In genomic region chr17:17849147-17849820, GRCh38 we compare ENCODE assay signal across 8 cellular contexts. TPM values are rescaled to one million over a fixed set of nuclear protein-coding genes. Genes with fewer than 3 reads are reported as not detected.
DNase-seq lines count a peak whose midpoint lies in the region; ATAC-seq and TF ChIP-seq lines count a peak whose summit lies in the region.

No MANE protein-coding gene starts in this region.

- ATAC-seq in GM21381 (IDR thresholded peaks at IDR 0.05; ENCODE audit: unreplicated experiment): peak; percentile 68
- peak; percentile 74 to 79 for ATAC-seq in activated T-cell treated with anti-CD3 and anti-CD28 coated beads, Interleukin-2, amount 50 U/mL, for 4 hours
- ATAC-seq in gastroesophageal sphincter: peak; percentile 69
- ATAC-seq in GM21367 (IDR thresholded peaks at IDR 0.05; ENCODE audit: unreplicated experiment): no peak

- DNase-seq in NCI-H748 treated with DMSO at 0.1 percent for 48 hours (lab: John Stamatoyannopoulos, UW) (peak; percentile 28), smooth muscle cell of the brain vasculature (ENCODE audit: low read depth, low spot score) (peak; percentile 53), smooth muscle cell (lab: John Stamatoyannopoulos, UW; ENCODE audit: unreplicated experiment) (no peak), EL (no peak)
- DNase-seq in activated T-cell treated with anti-CD3 and anti-CD28 coated beads, Interleukin-2, amount 50 U/mL, for 4 hours: peak; percentile 80

- peaks cover 67% of the 10 kb centered on the region for H3K4me1 Mint-ChIP-seq in activated T-cell treated with anti-CD3 and anti-CD28 coated beads, Interleukin-2, amount 50 U/mL, for 4 hours (ENCODE audit: low read depth)

- H3K27me3 ChIP-seq in gastroesophageal sphincter (no peaks in the 10 kb centered on the region), smooth muscle cell (ENCODE audit: low read depth) (no peaks in the 10 kb centered on the region)

- peak overlapping the region; percentile 48 for H3K4me3 Mint-ChIP-seq in activated T-cell treated with anti-CD3 and anti-CD28 coated beads, Interleukin-2, amount 50 U/mL, for 4 hours

- H3K4me3 ChIP-seq in gastroesophageal sphincter: no peak overlapping the region
- no peak overlapping the region for H3K4me3 ChIP-seq in smooth muscle cell

- H2AFZ ChIP-seq in smooth muscle cell (ENCODE audit: low read depth): no peak overlapping the region

- H3K4me1 ChIP-seq in gastroesophageal sphincter (peaks cover 4 to 52% (median 25%) of the 10 kb centered on the region in 3 donors), smooth muscle cell (ENCODE audit: low read depth) (peaks cover 14% of the 10 kb centered on the region)

- no peak overlapping the region for H3K4me2 ChIP-seq in smooth muscle cell

- H3K9me3 ChIP-seq in gastroesophageal sphincter (no peaks in the 10 kb centered on the region), smooth muscle cell (replicated peaks; ENCODE audit: low read depth) (no peaks in the 10 kb centered on the region)

- no peaks in the 10 kb centered on the region for H4K20me1 ChIP-seq in smooth muscle cell (ENCODE audit: low read depth)

- TF ChIP-seq CTCF in gastroesophageal sphincter (IDR thresholded peaks at IDR 0.05) (no peak), smooth muscle cell (IDR thresholded peaks at IDR 0.05; ENCODE audit: borderline replicate concordance, insufficient read depth, poor library complexity, severe bottlenecking) (no peak)

- no peaks in the 10 kb centered on the region for H3K27me3 Mint-ChIP-seq in activated T-cell treated with anti-CD3 and anti-CD28 coated beads, Interleukin-2, amount 50 U/mL, for 4 hours (ENCODE audit: low read depth)

- H3F3A ChIP-seq in smooth muscle cell (ENCODE audit: low read depth): no peaks in the 10 kb centered on the region

- no peak for TF ChIP-seq EP300 in gastroesophageal sphincter (IDR thresholded peaks at IDR 0.05)

- TF ChIP-seq POLR2A in gastroesophageal sphincter (IDR thresholded peaks at IDR 0.05): no peak

- no peak overlapping the region for H3K9ac ChIP-seq in smooth muscle cell (ENCODE audit: low read depth)

- 12 to 72% methylated on average over 3 to 4 of the region's 5 CpGs for WGBS in gastroesophageal sphincter (ENCODE audit: low coverage in 1 of 2), 2 donors
- WGBS in smooth muscle cell (ENCODE audit: low lambda C conversion rate): 68% methylated on average over 5 of the region's 5 CpGs

- H3K9me3 Mint-ChIP-seq in activated T-cell treated with anti-CD3 and anti-CD28 coated beads, Interleukin-2, amount 50 U/mL, for 4 hours: no peaks in the 10 kb centered on the region

- H3K79me2 ChIP-seq in smooth muscle cell (ENCODE audit: low read depth): no peaks in the 10 kb centered on the region

- H3K27ac ChIP-seq in gastroesophageal sphincter: peak overlapping the region; percentile 36 to 79 (median 75)
- H3K27ac ChIP-seq in smooth muscle cell (ENCODE audit: low read depth): no peak overlapping the region

- H3K36me3 ChIP-seq in gastroesophageal sphincter (peaks cover 0 to 47% of the 10 kb centered on the region in 2 donors), smooth muscle cell (ENCODE audit: low read depth) (no peaks in the 10 kb centered on the region)

- peaks cover 5% of the 10 kb centered on the region for H3K36me3 Mint-ChIP-seq in activated T-cell treated with anti-CD3 and anti-CD28 coated beads, Interleukin-2, amount 50 U/mL, for 4 hours (ENCODE audit: insufficient read depth)

RNA-seq across cellular contexts. Expression of gene SREBF1, which starts 12.5 kb away (rescaled TPM):
- total RNA-seq in activated T-cell treated with anti-CD3 and anti-CD28 coated beads, Interleukin-2, amount 50 U/mL, for 4 hours: 10 to 100 TPM; 34.3 to 44.0 (median 34.6) TPM
- 10 to 100 TPM; 16.1 to 90.7 (median 56.1) TPM for total RNA-seq in gastroesophageal sphincter
- 23.5 and 25.9 TPM in 2 replicates for total RNA-seq in smooth muscle cell
- 45.4 and 53.5 TPM in 2 replicates for polyA plus RNA-seq in smooth muscle cell

Comparison
In these comparisons a context has a peak if more than half of its experiments do, and no peak if none do; other contexts are left out.
1. DNase-seq: peak in NCI-H748 treated with DMSO at 0.1 percent for 48 hours (single experiment), activated T-cell treated with anti-CD3 and anti-CD28 coated beads, Interleukin-2, amount 50 U/mL, for 4 hours (single experiment) and smooth muscle cell of the brain vasculature (single experiment); none in smooth muscle cell (single experiment) and EL (single experiment).